ENCODE assay signal across 21 cellular contexts in genomic region chr1:56911539-56911938, GRCh38. TPM values are rescaled to one million over a fixed set of nuclear protein-coding genes. Genes with fewer than 3 reads are reported as not detected.
"Had no signal": no experiment of that assay in that cellular context is flagged by ENCODE, and none has a peak within 500 bp of the region (broad histone marks: within the 10 kb centered on the region; RNA-seq: fewer than 3 reads in every experiment).

No MANE protein-coding gene starts in this region.

- H3K27ac Mint-ChIP-seq: activated T-helper 1 cell treated with anti-CD3 and anti-CD28 coated beads, Interleukin-12 subunit alpha, Interleukin-12 subunit beta, Interleukin-2, Interleukin-4 antibody, amounts not matched to agents 30 ng/mL and 10 ng/mL and 1 ng/mL, durations not matched to agents 14 hours and 24 hours and 36 hours; stimulated activated naive B cell treated with anti-CD40 and anti-IgM and Interleukin-4, amounts not matched to agents 10 μg/mL and 1 μg/mL and 100 μg/mL, for 72 hours had no signal

- ATAC-seq: activated CD4-positive, CD25-positive, alpha-beta regulatory T cell treated with anti-CD3 and anti-CD28 coated beads, Interleukin-2, amount 50 U/mL, for 24 hours; left lung; mucosa of descending colon; naive thymus-derived CD4-positive, alpha-beta T cell; stimulated activated naive B cell treated with anti-CD40 and anti-IgM and Interleukin-4, amounts not matched to agents 10 μg/mL and 1 μg/mL and 100 μg/mL, for 72 hours had no signal

- H3K4me3 Mint-ChIP-seq: activated T-helper 1 cell treated with anti-CD3 and anti-CD28 coated beads, Interleukin-12 subunit alpha, Interleukin-12 subunit beta, Interleukin-2, Interleukin-4 antibody, amounts not matched to agents 30 ng/mL and 10 ng/mL and 1 ng/mL, durations not matched to agents 14 hours and 24 hours and 36 hours; naive thymus-derived CD4-positive, alpha-beta T cell; stimulated activated naive B cell treated with anti-CD40 and anti-IgM and Interleukin-4, amounts not matched to agents 10 μg/mL and 1 μg/mL and 100 μg/mL, for 72 hours had no signal

- H3K36me3 ChIP-seq: ascending aorta, left lung, neutrophil, transverse colon had no signal

- H3K9ac ChIP-seq: parathyroid adenoma had no signal

- H3K4me3 ChIP-seq: ascending aorta, left lung, mucosa of descending colon, transverse colon had no signal

- H3K9me3 Mint-ChIP-seq: activated T-helper 1 cell treated with anti-CD3 and anti-CD28 coated beads, Interleukin-12 subunit alpha, Interleukin-12 subunit beta, Interleukin-2, Interleukin-4 antibody, amounts not matched to agents 30 ng/mL and 10 ng/mL and 1 ng/mL, durations not matched to agents 14 hours and 24 hours and 36 hours; stimulated activated naive B cell treated with anti-CD40 and anti-IgM and Interleukin-4, amounts not matched to agents 10 μg/mL and 1 μg/mL and 100 μg/mL, for 72 hours had no signal

- H3K27me3 ChIP-seq: ascending aorta, left lung, neutrophil, transverse colon had no signal

- H3K36me3 Mint-ChIP-seq: naive thymus-derived CD4-positive, alpha-beta T cell; stimulated activated naive B cell treated with anti-CD40 and anti-IgM and Interleukin-4, amounts not matched to agents 10 μg/mL and 1 μg/mL and 100 μg/mL, for 72 hours had no signal

- H2AFZ ChIP-seq: parathyroid adenoma had no signal

- H3K4me1 ChIP-seq: ascending aorta, left lung, parathyroid adenoma, transverse colon had no signal

- H3K9me3 ChIP-seq: ascending aorta, left lung, mucosa of descending colon, neutrophil, transverse colon had no signal

- DNase-seq: activated CD4-positive, alpha-beta T cell treated with anti-CD3 and anti-CD28 coated beads, Interleukin-2, amount 50 U/mL, for 1 hour; activated CD8-positive, alpha-beta memory T cell treated with anti-CD3 and anti-CD28 coated beads for 24 hours; activated naive CD4-positive, alpha-beta T cell; mucosa of descending colon; naive thymus-derived CD4-positive, alpha-beta T cell; stimulated activated CD4-positive, alpha-beta T cell treated with anti-CD3 and anti-CD28 coated beads, Interleukin-15, amount 100 ng/mL, for 24 hours; stimulated activated CD4-positive, alpha-beta T cell treated with anti-CD3 and anti-CD28 coated beads, Interleukin-4, amount 100 ng/mL, for 1 hour; stimulated activated naive B cell treated with anti-CD40 and anti-IgM and Interleukin-4, amounts not matched to agents 10 μg/mL and 1 μg/mL and 100 μg/mL, for 72 hours; T-helper 9 cell; transverse colon had no signal

- H3K4me1 Mint-ChIP-seq: stimulated activated naive B cell treated with anti-CD40 and anti-IgM and Interleukin-4, amounts not matched to agents 10 μg/mL and 1 μg/mL and 100 μg/mL, for 72 hours had no signal

- H3K79me2 ChIP-seq: parathyroid adenoma had no signal

- H3K27ac ChIP-seq: ascending aorta, left lung, neutrophil, parathyroid adenoma, transverse colon had no signal

RNA-seq across cellular contexts. Expression of gene C8B, which starts 54.3 kb away (rescaled TPM):
- total RNA-seq: activated T-helper 1 cell treated with anti-CD3 and anti-CD28 coated beads, Interleukin-12 subunit alpha, Interleukin-12 subunit beta, Interleukin-2, Interleukin-4 antibody, amounts not matched to agents 30 ng/mL and 10 ng/mL and 1 ng/mL, durations not matched to agents 14 hours and 24 hours and 36 hours; bronchial epithelial cell; cerebellum; dermis microvascular lymphatic vessel endothelial cell; epithelial cell of proximal tubule; mucosa of descending colon; naive thymus-derived CD4-positive, alpha-beta T cell; skeletal muscle tissue; transverse colon had no signal
- polyA plus RNA-seq: naive thymus-derived CD4-positive, alpha-beta T cell had no signal

RNA-seq across cellular contexts. Expression of gene C8A, which starts 56.9 kb away (rescaled TPM):
- total RNA-seq: activated T-helper 1 cell treated with anti-CD3 and anti-CD28 coated beads, Interleukin-12 subunit alpha, Interleukin-12 subunit beta, Interleukin-2, Interleukin-4 antibody, amounts not matched to agents 30 ng/mL and 10 ng/mL and 1 ng/mL, durations not matched to agents 14 hours and 24 hours and 36 hours; bronchial epithelial cell; cerebellum; dermis microvascular lymphatic vessel endothelial cell; epithelial cell of proximal tubule; left lung; mucosa of descending colon; naive thymus-derived CD4-positive, alpha-beta T cell; skeletal muscle tissue; transverse colon had no signal
- polyA plus RNA-seq: naive thymus-derived CD4-positive, alpha-beta T cell had no signal
